15 cellular contexts compared by ENCODE assay signal in the genomic region with DNA sequence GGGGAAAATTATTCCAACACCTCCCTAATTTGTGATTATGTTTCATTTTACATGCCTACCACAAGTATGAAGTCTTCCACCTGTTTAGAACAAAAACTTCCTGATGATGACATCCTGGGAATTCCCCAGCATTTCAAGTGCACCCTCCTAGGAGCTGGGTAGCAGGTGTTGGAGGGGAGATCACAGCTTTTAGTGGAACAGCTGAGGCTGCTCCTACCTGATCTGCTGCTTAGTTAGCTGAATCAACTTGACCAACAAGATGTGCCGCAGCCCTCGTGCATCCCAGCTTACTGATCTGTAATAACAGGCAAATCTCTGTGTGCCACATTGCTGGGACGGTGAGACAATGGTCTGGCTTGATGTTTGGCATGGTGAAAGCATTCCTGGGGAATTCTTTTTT. TPM values are rescaled to one million over a fixed set of nuclear protein-coding genes. Genes with fewer than 3 reads are reported as not detected.
DNase-seq lines count a peak whose midpoint lies in the region; ATAC-seq and TF ChIP-seq lines count a peak whose summit lies in the region.
"Had no signal": no experiment of that assay in that cellular context is flagged by ENCODE, and none has a peak within 500 bp of the region (broad histone marks: within the 10 kb centered on the region; RNA-seq: fewer than 3 reads in every experiment).

No MANE protein-coding gene starts in this region.

- ATAC-seq in HG03457 (IDR thresholded peaks at IDR 0.05; ENCODE audit: unreplicated experiment) (no peak), HG03095 (IDR thresholded peaks at IDR 0.05; ENCODE audit: unreplicated experiment) (no peak)
- ATAC-seq: stimulated activated naive CD8-positive, alpha-beta T cell treated with anti-CD3 and anti-CD28 coated beads, Interleukin-15, Interleukin-2, amounts not matched to agents 100 U/mL and 50 U/mL, for 24 hours had no signal

- no peak overlapping the region for H3K4me2 ChIP-seq in Karpas-422 (ENCODE audit: low read depth, low read length, poor library complexity, severe bottlenecking)
- H3K4me2 ChIP-seq: KMS-11 had no signal

- peaks cover 51% of the 10 kb centered on the region for H3K4me1 ChIP-seq in Karpas-422 (ENCODE audit: low read length)

- no peak overlapping the region for H2AFZ ChIP-seq in Karpas-422 (ENCODE audit: low read length)

- H3K36me3 ChIP-seq in H7 (replicated peaks; ENCODE audit: control insufficient read depth, insufficient read depth, low read length): 0 out of 2 replicates have a peak, but pooled peaks cover 1% of the 10 kb centered on the region
- H3K36me3 ChIP-seq in Karpas-422 (ENCODE audit: insufficient read depth, low read length): 0 out of 2 replicates have a peak, but pooled peaks cover 3% of the 10 kb centered on the region

- H3K9ac ChIP-seq in Karpas-422 (ENCODE audit: low read length): no peak overlapping the region
- H3K9ac ChIP-seq: KMS-11 had no signal

- H3K4me3 ChIP-seq in AG10803 (ENCODE audit: low read length) (no peak overlapping the region), H7 (ENCODE audit: insufficient read depth, low read depth, low read length) (no peak overlapping the region), Karpas-422 (ENCODE audit: low read length) (no peak overlapping the region)

- H3K27me3 ChIP-seq in H7 (ENCODE audit: control insufficient read depth, insufficient read depth, low read length) (no peaks in the 10 kb centered on the region), Karpas-422 (ENCODE audit: low read length) (no peaks in the 10 kb centered on the region)

- no peaks in the 10 kb centered on the region for H3K9me3 ChIP-seq in Karpas-422 (ENCODE audit: low read length)

- H4K20me1 ChIP-seq in Karpas-422 (ENCODE audit: insufficient read depth, low read depth, low read length): no peaks in the 10 kb centered on the region

- no peaks in the 10 kb centered on the region for H3K9me2 ChIP-seq in Karpas-422 (replicated peaks; ENCODE audit: insufficient read depth, low read length)

- H3K27ac ChIP-seq in Karpas-422 (ENCODE audit: low read length): no peak overlapping the region
- H3K27ac ChIP-seq: HL-60, KMS-11 had no signal

- TF ChIP-seq CTCF in AG10803 (conservative IDR thresholded peaks at IDR 0.05; ENCODE audit: low read length): no peak

- H3K79me2 ChIP-seq in Karpas-422 (ENCODE audit: low read length): peaks cover 85% of the 10 kb centered on the region

- DNase-seq in AG10803 (ENCODE audit: low read depth) (peak; percentile 36), M059J (ENCODE audit: low read depth) (peak; percentile 18), dermis blood vessel endothelial cell (peak; percentile 55), mesenteric fat pad (ENCODE audit: low spot score) (peak; percentile 59), H7 (no peak), Karpas-422 (no peak)
- DNase-seq: activated CD4-positive, alpha-beta T cell treated with anti-CD3 and anti-CD28 coated beads, Interleukin-2, amount 10 ng/mL, durations not matched to agents 7 days and 5 days; activated T-cell treated with anti-CD3 and anti-CD28 coated beads, Interleukin-2, amount 50 U/mL, for 24 hours; erythroblast; NCI-H510A; stimulated activated naive CD8-positive, alpha-beta T cell treated with anti-CD3 and anti-CD28 coated beads, Interleukin-15, Interleukin-2, amounts not matched to agents 100 U/mL and 50 U/mL, for 24 hours had no signal

RNA-seq across cellular contexts. Expression of a gene that starts 29.7 kb away (rescaled TPM):
- 6.4 and 9.6 TPM in 2 replicates for total RNA-seq in M059J (2014; rRNA removed; shearing (Covaris generic))
- total RNA-seq in dermis blood vessel endothelial cell (52.1 and 67.3 TPM in 2 replicates), mesenteric fat pad (38.3 TPM)
- total RNA-seq in H7 (2014; rRNA removed; shearing (Covaris generic)): 20.6 and 26.9 TPM in 2 replicates
- 72.8 and 115 TPM in 2 replicates for total RNA-seq in Karpas-422 (2014; rRNA removed; shearing (Covaris generic); ENCODE audit: low replicate concordance)

Comparison
In these comparisons a context has a peak if more than half of its experiments do, and no peak if none do; other contexts are left out.
1. DNase-seq: peak in AG10803 (single experiment), M059J (single experiment), dermis blood vessel endothelial cell (single experiment) and mesenteric fat pad (single experiment); none in H7 (single experiment) and Karpas-422 (single experiment).